In the genomic region with DNA sequence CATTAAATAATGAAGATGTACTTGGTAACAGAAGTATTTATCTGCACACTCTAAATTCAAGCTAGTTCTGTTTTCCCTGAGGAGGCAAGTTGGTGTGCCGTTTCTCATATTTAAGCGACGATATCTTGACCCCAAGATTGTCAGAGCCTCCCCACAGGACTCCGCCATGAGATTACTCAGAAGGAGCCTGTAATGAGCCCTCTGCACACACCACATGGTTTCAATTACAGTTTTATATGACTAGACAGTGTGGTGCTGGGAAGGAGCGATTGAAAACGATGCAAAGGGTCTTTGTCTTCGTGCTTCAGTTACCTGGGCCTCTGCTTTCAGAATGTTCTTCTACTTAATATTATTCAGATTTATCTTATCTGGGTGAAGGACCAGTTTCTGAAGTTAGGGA, we compare ENCODE assay signal across 19 cellular contexts.
DNase-seq lines count a peak whose midpoint lies in the region; ATAC-seq and TF ChIP-seq lines count a peak whose summit lies in the region.
"Had no signal": no experiment of that assay in that cellular context is flagged by ENCODE, and none has a peak within 500 bp of the region (broad histone marks: within the 10 kb centered on the region; RNA-seq: fewer than 3 reads in every experiment).

No MANE protein-coding gene starts in this region.

- H3K27me3 ChIP-seq in osteoblast (ENCODE audit: insufficient read depth, low read length) (no peaks in the 10 kb centered on the region), BE2C (no peaks in the 10 kb centered on the region), right lobe of liver (no peaks in the 10 kb centered on the region)
- H3K27me3 ChIP-seq: BLaER1, SJSA1 had no signal

- no peaks in the 10 kb centered on the region for H3K4me1 ChIP-seq in osteoblast (ENCODE audit: insufficient read depth, low read length)
- no peaks in the 10 kb centered on the region for H3K4me1 ChIP-seq in BE2C
- H3K4me1 ChIP-seq in right lobe of liver, result no peaks in the 10 kb centered on the region
- H3K4me1 ChIP-seq: SJSA1 had no signal

- TF ChIP-seq POLR2A in right lobe of liver (IDR thresholded peaks at IDR 0.05), result no peak

- H4K20me1 ChIP-seq in osteoblast (ENCODE audit: insufficient read depth, low read length), result no peaks in the 10 kb centered on the region
- H4K20me1 ChIP-seq: BLaER1 had no signal

- peak; percentile 46 for DNase-seq in AG20443 (ENCODE audit: low spot score)
- peak; percentile 15 for DNase-seq in astrocyte of the spinal cord (ENCODE audit: low read depth, low spot score)
- DNase-seq in osteoblast (ENCODE audit: insufficient read length, low spot score, missing footprints), result no peak
- no peak for DNase-seq in BE2C
- no peak for DNase-seq in right lobe of liver
- no peak for DNase-seq in D341Med (ENCODE audit: low spot score)
- DNase-seq: CD8-positive, alpha-beta T cell; DND-41; GF-D8; IMR-90; NCI-H1436 treated with DMSO at 0.1 percent for 48 hours; NCI-H2029 treated with DMSO at 0.1 percent for 48 hours; NCI-H2171 had no signal

- intact Hi-C loops in right lobe of liver (cut with DNase I), result no loop called here

- no peak overlapping the region for H3K4me2 ChIP-seq in osteoblast (ENCODE audit: insufficient read depth, low read length)
- H3K4me2 ChIP-seq: BLaER1 had no signal

- no peaks in the 10 kb centered on the region for H3K36me3 ChIP-seq in osteoblast (ENCODE audit: insufficient read depth, low read length)
- no peaks in the 10 kb centered on the region for H3K36me3 ChIP-seq in BE2C
- no peaks in the 10 kb centered on the region for H3K36me3 ChIP-seq in right lobe of liver
- H3K36me3 ChIP-seq: BLaER1, HAP-1, SJSA1 had no signal

- H3K4me3 ChIP-seq in astrocyte of the spinal cord (ENCODE audit: low read depth, low read length), result no peak overlapping the region
- H3K4me3 ChIP-seq in osteoblast (ENCODE audit: insufficient read depth, low read length), result no peak overlapping the region
- H3K4me3 ChIP-seq in BE2C (ENCODE audit: low read depth, low read length), result no peak overlapping the region
- H3K4me3 ChIP-seq in right lobe of liver, result no peak overlapping the region
- H3K4me3 ChIP-seq: BLaER1, HAP-1, SJSA1 had no signal

- 87% methylated on average over 7 of the region's 7 CpGs for WGBS in right lobe of liver (ENCODE audit: insufficient coverage, low coverage, low lambda C conversion rate, missing lambda C conversion rate)

- H3K79me2 ChIP-seq in osteoblast (ENCODE audit: insufficient read depth, low read length), result no peaks in the 10 kb centered on the region

- H3K9me3 ChIP-seq in osteoblast (ENCODE audit: low read depth, low read length) (no peaks in the 10 kb centered on the region), BE2C (no peaks in the 10 kb centered on the region), right lobe of liver (no peaks in the 10 kb centered on the region)
- H3K9me3 ChIP-seq: HAP-1, SJSA1 had no signal

- in situ Hi-C loops in astrocyte of the spinal cord (cut with HindIII; ENCODE audit: low sequenced_read_pairs), result no loop called here

- TF ChIP-seq CTCF in astrocyte of the spinal cord (IDR thresholded peaks at IDR 0.05; ENCODE audit: low read depth, low read length) (no peak), osteoblast (IDR thresholded peaks at IDR 0.05; ENCODE audit: extremely low read depth, low read depth, low read length) (no peak), BE2C (IDR thresholded peaks at IDR 0.05; ENCODE audit: low read depth, low read length) (no peak), right lobe of liver (IDR thresholded peaks at IDR 0.05) (no peak)

- no peak overlapping the region for H3K27ac ChIP-seq in osteoblast (ENCODE audit: low read depth, low read length)
- H3K27ac ChIP-seq in right lobe of liver, result no peak overlapping the region
- H3K27ac ChIP-seq: BLaER1, SJSA1 had no signal

- ATAC-seq in GM18868 (IDR thresholded peaks at IDR 0.05; ENCODE audit: unreplicated experiment) (peak; percentile 39), right lobe of liver (no peak), GM21360 (IDR thresholded peaks at IDR 0.05; ENCODE audit: unreplicated experiment) (no peak)
- ATAC-seq: CD8-positive, alpha-beta T cell; Panc1 had no signal

- peak overlapping the region; percentile 20 for H2AFZ ChIP-seq in osteoblast (ENCODE audit: low read length)

Comparison
In these comparisons a context has a peak if more than half of its experiments do, and no peak if none do; other contexts are left out.
1. DNase-seq: peak in AG20443 (single experiment) and astrocyte of the spinal cord (single experiment); none in osteoblast (single experiment), BE2C (single experiment), right lobe of liver (0 of 3) and D341Med (single experiment).